Comparison of ENCODE assay signal across 20 cellular contexts in the genomic region with DNA sequence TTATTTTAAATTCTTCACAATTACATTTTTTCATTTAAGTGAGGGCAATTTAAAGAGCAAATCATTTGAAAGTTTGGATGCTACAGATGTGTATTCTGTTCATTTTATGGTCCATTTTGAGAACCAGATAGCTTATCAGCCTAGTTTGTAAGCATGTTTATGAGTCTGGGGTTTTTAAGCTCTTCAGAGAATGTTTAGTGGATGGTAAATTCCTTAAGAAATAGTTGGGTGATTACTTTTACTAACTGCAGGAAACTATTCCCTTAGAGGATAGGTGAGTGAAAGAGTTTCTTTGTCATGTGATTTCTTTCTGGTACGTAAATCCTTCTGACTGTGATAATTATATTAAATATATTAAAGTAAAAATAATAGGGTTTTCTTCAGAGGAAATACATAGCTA. TPM values are rescaled to one million over a fixed set of nuclear protein-coding genes. Genes with fewer than 3 reads are reported as not detected.
DNase-seq lines count a peak whose midpoint lies in the region; ATAC-seq and TF ChIP-seq lines count a peak whose summit lies in the region.
"Had no signal": no experiment of that assay in that cellular context is flagged by ENCODE, and none has a peak within 500 bp of the region (broad histone marks: within the 10 kb centered on the region; RNA-seq: fewer than 3 reads in every experiment).

No MANE protein-coding gene starts in this region.

- H3K4me3 ChIP-seq in fibroblast of villous mesenchyme (ENCODE audit: low read depth, low read length) (no peak overlapping the region), gastrocnemius medialis (no peak overlapping the region)
- H3K4me3 ChIP-seq: BLaER1 treated with 17β-estradiol and CSF1 and Interleukin-3, amounts not matched to agents 10 nM and 100 nM; GM23338; K562 had no signal

- no peaks in the 10 kb centered on the region for H3K4me1 ChIP-seq in gastrocnemius medialis

- peak; percentile 59 for DNase-seq in ELR (ENCODE audit: low read depth)
- peak; percentile 50 for DNase-seq in M059J (ENCODE audit: low read depth)
- peak; percentile 86 for DNase-seq in fibroblast of villous mesenchyme (ENCODE audit: low read depth)
- DNase-seq in gastrocnemius medialis: no peak
- DNase-seq in inferior parietal cortex (ENCODE audit: extremely low spot score): no peak
- DNase-seq in activated T-cell treated with anti-CD3 and anti-CD28 coated beads, Interleukin-2, amount 50 U/mL, for 72 hours: no peak
- DNase-seq: CD8-positive, alpha-beta T cell; DMS53; EL; NCI-H1694 treated with DMSO at 0.1 percent for 48 hours; NCI-H2107; NCI-H510A treated with DMSO at 0.1 percent for 48 hours; NCI-H82; OCI-M1; SHP77 had no signal

- no peaks in the 10 kb centered on the region for H3K27me3 Mint-ChIP-seq in activated T-cell treated with anti-CD3 and anti-CD28 coated beads, Interleukin-2, amount 50 U/mL, for 72 hours (ENCODE audit: low read depth)

- ATAC-seq in gastrocnemius medialis (no peak), HG02588 (IDR thresholded peaks at IDR 0.05; ENCODE audit: unreplicated experiment) (no peak)
- no peak for ATAC-seq in activated T-cell treated with anti-CD3 and anti-CD28 coated beads, Interleukin-2, amount 50 U/mL, for 72 hours (replicated peaks in 1 of 2)
- ATAC-seq: CD8-positive, alpha-beta T cell; GM23338; HCT116; K562 had no signal

- no peaks in the 10 kb centered on the region for H3K36me3 ChIP-seq in gastrocnemius medialis
- H3K36me3 ChIP-seq: BLaER1 treated with 17β-estradiol and CSF1 and Interleukin-3, amounts not matched to agents 10 nM and 100 nM had no signal

- no peak overlapping the region for H3K27ac Mint-ChIP-seq in activated T-cell treated with anti-CD3 and anti-CD28 coated beads, Interleukin-2, amount 50 U/mL, for 72 hours
- H3K27ac Mint-ChIP-seq: GM23338 had no signal

- intact Hi-C loops in gastrocnemius medialis (cut with DNase I; ENCODE audit: low total_unique reads): no loop called here

- H3K9me3 Mint-ChIP-seq in activated T-cell treated with anti-CD3 and anti-CD28 coated beads, Interleukin-2, amount 50 U/mL, for 72 hours: peaks cover 0 to 3% of the 10 kb centered on the region in 2 donors
- H3K9me3 Mint-ChIP-seq: CD8-positive, alpha-beta T cell; GM23338 had no signal

- no peaks in the 10 kb centered on the region for H3K27me3 ChIP-seq in gastrocnemius medialis
- H3K27me3 ChIP-seq: BLaER1 treated with 17β-estradiol and CSF1 and Interleukin-3, amounts not matched to agents 10 nM and 100 nM had no signal

- H3K9me3 ChIP-seq in gastrocnemius medialis: no peaks in the 10 kb centered on the region
- H3K9me3 ChIP-seq: BLaER1 treated with 17β-estradiol and CSF1 and Interleukin-3, amounts not matched to agents 10 nM and 100 nM had no signal

- H3K4me1 Mint-ChIP-seq in activated T-cell treated with anti-CD3 and anti-CD28 coated beads, Interleukin-2, amount 50 U/mL, for 72 hours (ENCODE audit: low read depth): peaks cover 66% of the 10 kb centered on the region

- TF ChIP-seq CTCF in fibroblast of villous mesenchyme (IDR thresholded peaks at IDR 0.05; ENCODE audit: insufficient read depth, low read depth, low read length) (no peak), gastrocnemius medialis (IDR thresholded peaks at IDR 0.05 in 4 of 5, conservative IDR thresholded peaks at IDR 0.05 in 1 of 5) (no peak)

- H3K4me3 Mint-ChIP-seq in activated T-cell treated with anti-CD3 and anti-CD28 coated beads, Interleukin-2, amount 50 U/mL, for 72 hours: no peak overlapping the region
- H3K4me3 Mint-ChIP-seq: CD8-positive, alpha-beta T cell; GM23338 had no signal

- H3K36me3 Mint-ChIP-seq in activated T-cell treated with anti-CD3 and anti-CD28 coated beads, Interleukin-2, amount 50 U/mL, for 72 hours (ENCODE audit: insufficient read depth in 2 of 2): peaks cover 0 to 1% of the 10 kb centered on the region in 2 donors

- H3K27ac ChIP-seq in gastrocnemius medialis: peak overlapping the region; percentile 7 to 67 (median 63)
- H3K27ac ChIP-seq: BLaER1 treated with 17β-estradiol and CSF1 and Interleukin-3, amounts not matched to agents 10 nM and 100 nM had no signal

- no peak for TF ChIP-seq POLR2A in gastrocnemius medialis (IDR thresholded peaks at IDR 0.05)

- in situ Hi-C loops in gastrocnemius medialis (cut with MboI; ENCODE audit: low sequenced_read_pairs in 4 of 4): no loop called here

RNA-seq across cellular contexts. Expression of gene RASGRF2, which starts 17.6 kb away (rescaled TPM):
- total RNA-seq in M059J (2014; rRNA removed; shearing (Covaris generic)): 1.8 and 2.3 TPM in 2 replicates
- total RNA-seq in fibroblast of villous mesenchyme: 3.9 and 9.0 TPM in 2 replicates
- total RNA-seq in gastrocnemius medialis: 1 to 10 TPM; 3.6 to 6.3 (median 4.8) TPM
- total RNA-seq in activated T-cell treated with anti-CD3 and anti-CD28 coated beads, Interleukin-2, amount 50 U/mL, for 72 hours: 10 to 100 TPM; 19.9 to 20.5 TPM

Comparison
In these comparisons a context has a peak if more than half of its experiments do, and no peak if none do; other contexts are left out.
1. DNase-seq: peak in ELR (single experiment), M059J (single experiment) and fibroblast of villous mesenchyme (single experiment); none in gastrocnemius medialis (0 of 2), inferior parietal cortex (single experiment) and activated T-cell treated with anti-CD3 and anti-CD28 coated beads, Interleukin-2, amount 50 U/mL, for 72 hours (0 of 2).